ENCODE assay signal across 8 cellular contexts in the genomic region with DNA sequence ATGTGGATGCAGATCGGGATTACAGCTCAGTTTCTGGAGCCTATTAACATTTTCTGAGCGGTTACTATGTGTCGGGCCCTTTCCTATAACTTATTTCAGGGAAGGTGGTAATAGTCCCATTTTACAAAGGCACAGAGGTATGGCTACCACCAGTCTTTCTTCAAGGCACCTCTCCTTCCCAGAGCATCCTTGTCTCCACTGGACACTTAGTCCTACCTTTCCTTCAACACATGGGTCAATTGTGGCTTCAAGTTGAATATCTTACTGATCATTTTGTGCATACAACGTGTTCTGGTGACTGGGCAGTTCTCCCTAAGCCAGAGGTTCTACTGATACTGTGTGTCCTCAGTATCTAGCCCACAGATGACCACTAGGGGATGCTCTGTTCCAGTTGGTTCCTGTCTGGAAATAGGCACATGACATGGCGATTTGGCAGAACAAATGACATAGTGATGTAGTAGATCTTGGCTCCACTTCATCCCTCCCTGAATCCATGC.
A peak's percentile ranks its signal among the peaks of the same experiment; 100 is the strongest.
DNase-seq lines count a peak whose midpoint lies in the region; ATAC-seq, FAIRE-seq and TF ChIP-seq lines count a peak whose summit lies in the region.

No MANE protein-coding gene starts in this region.

- H3K9me3 Mint-ChIP-seq in activated T-cell treated with anti-CD3 and anti-CD28 coated beads, Interleukin-2, amount 50 U/mL, for 24 hours = no peaks in the 10 kb centered on the region

- H3K27ac ChIP-seq in OCI-LY1 (ENCODE audit: low read depth, low read length, poor library complexity, severe bottlenecking) (no peak overlapping the region), pancreas (no peak overlapping the region)

- no peaks in the 10 kb centered on the region for H3F3A ChIP-seq in OCI-LY1 (ENCODE audit: insufficient read depth, low read length)

- no peaks in the 10 kb centered on the region for H3K36me3 ChIP-seq in BE2C
- H3K36me3 ChIP-seq in OCI-LY1 (ENCODE audit: insufficient read depth, low read length) = no peaks in the 10 kb centered on the region
- H3K36me3 ChIP-seq in pancreas = no peaks in the 10 kb centered on the region

- TF ChIP-seq CTCF in BE2C (IDR thresholded peaks at IDR 0.05; ENCODE audit: low read depth, low read length) (peak; percentile 87), OCI-LY1 (IDR thresholded peaks at IDR 0.05; ENCODE audit: low read length) (peak; percentile 90), pancreas (IDR thresholded peaks at IDR 0.05) (peak; percentile 59 to 74 (median 69))

- DNase-seq in BE2C = peak; percentile 62
- DNase-seq in GM19239 (ENCODE audit: insufficient read length, low spot score) = peak; percentile 25
- no peak for DNase-seq in activated T-cell treated with anti-CD3 and anti-CD28 coated beads, Interleukin-2, amount 50 U/mL, for 24 hours
- peak; percentile 75 for DNase-seq in fibroblast of the conjunctiva (ENCODE audit: low read depth)
- DNase-seq in pancreas = peak in 4 of 6 donors; percentile 55 to 83 (median 78)

- no peaks in the 10 kb centered on the region for H3K36me3 Mint-ChIP-seq in activated T-cell treated with anti-CD3 and anti-CD28 coated beads, Interleukin-2, amount 50 U/mL, for 24 hours (ENCODE audit: low read depth)

- intact Hi-C loops in pancreas (cut with DNase I) = loop anchor here in 1 of 3 donors (10.0 kb wide), 1 partner anchor 287 kb away; no protein-coding TSS in a partner anchor

- no peaks in the 10 kb centered on the region for H3K9me2 ChIP-seq in OCI-LY1 (ENCODE audit: low read depth, low read length)

- H3K27me3 ChIP-seq in BE2C = no peaks in the 10 kb centered on the region
- H3K27me3 ChIP-seq in OCI-LY1 (ENCODE audit: insufficient read depth, low read length) = no peaks in the 10 kb centered on the region
- H3K27me3 ChIP-seq in pancreas = no peaks in the 10 kb centered on the region

- peaks cover 10% of the 10 kb centered on the region for H3K4me1 Mint-ChIP-seq in activated T-cell treated with anti-CD3 and anti-CD28 coated beads, Interleukin-2, amount 50 U/mL, for 24 hours (ENCODE audit: low read depth)

- H3K9ac ChIP-seq in OCI-LY1 (ENCODE audit: low read length) = no peak overlapping the region

- ATAC-seq in HG03565 (IDR thresholded peaks at IDR 0.05; ENCODE audit: unreplicated experiment) = peak; percentile 60
- ATAC-seq in pancreas = peak; percentile 92 to 98 (median 96)
- ATAC-seq in GM18873 (IDR thresholded peaks at IDR 0.05; ENCODE audit: low FRiP score, unreplicated experiment) = no peak

- H3K4me3 ChIP-seq in BE2C (ENCODE audit: low read depth, low read length) (no peak overlapping the region), OCI-LY1 (ENCODE audit: low read depth, low read length, poor library complexity, severe bottlenecking) (peak overlapping the region; percentile 14), pancreas (no peak overlapping the region)

- no peaks in the 10 kb centered on the region for H3K4me1 ChIP-seq in BE2C
- H3K4me1 ChIP-seq in OCI-LY1 (ENCODE audit: insufficient read depth, low read length, severe bottlenecking) = peaks cover 8% of the 10 kb centered on the region
- no peaks in the 10 kb centered on the region for H3K4me1 ChIP-seq in pancreas

- H3K9me3 ChIP-seq in BE2C (no peaks in the 10 kb centered on the region), OCI-LY1 (ENCODE audit: low read length) (no peaks in the 10 kb centered on the region), pancreas (no peaks in the 10 kb centered on the region)

- no peaks in the 10 kb centered on the region for H4K20me1 ChIP-seq in OCI-LY1 (ENCODE audit: insufficient read depth, low read length)

- peak overlapping the region; percentile 57; the same call in 1 of the 2 replicates for H3K4me2 ChIP-seq in OCI-LY1 (ENCODE audit: low read length)

- no peak overlapping the region for H3K27ac Mint-ChIP-seq in activated T-cell treated with anti-CD3 and anti-CD28 coated beads, Interleukin-2, amount 50 U/mL, for 24 hours

- no peak for FAIRE-seq in GM19239 (lab: Jason Lieb, UNC)
- FAIRE-seq in pancreas (lab: Jason Lieb, UNC) = no peak

- no peaks in the 10 kb centered on the region for H3K79me2 ChIP-seq in OCI-LY1 (ENCODE audit: insufficient read depth, low read length)

- no peaks in the 10 kb centered on the region for H3K27me3 Mint-ChIP-seq in activated T-cell treated with anti-CD3 and anti-CD28 coated beads, Interleukin-2, amount 50 U/mL, for 24 hours

- peak overlapping the region; percentile 3 for H3K4me3 Mint-ChIP-seq in activated T-cell treated with anti-CD3 and anti-CD28 coated beads, Interleukin-2, amount 50 U/mL, for 24 hours

- WGBS in pancreas, 2 donors = 14 to 22% methylated on average over 5 of the region's 5 CpGs

- H2AFZ ChIP-seq in OCI-LY1 (ENCODE audit: low read length) = peak overlapping the region; percentile 40; the same call in 1 of the 2 replicates
